In the genomic region with DNA sequence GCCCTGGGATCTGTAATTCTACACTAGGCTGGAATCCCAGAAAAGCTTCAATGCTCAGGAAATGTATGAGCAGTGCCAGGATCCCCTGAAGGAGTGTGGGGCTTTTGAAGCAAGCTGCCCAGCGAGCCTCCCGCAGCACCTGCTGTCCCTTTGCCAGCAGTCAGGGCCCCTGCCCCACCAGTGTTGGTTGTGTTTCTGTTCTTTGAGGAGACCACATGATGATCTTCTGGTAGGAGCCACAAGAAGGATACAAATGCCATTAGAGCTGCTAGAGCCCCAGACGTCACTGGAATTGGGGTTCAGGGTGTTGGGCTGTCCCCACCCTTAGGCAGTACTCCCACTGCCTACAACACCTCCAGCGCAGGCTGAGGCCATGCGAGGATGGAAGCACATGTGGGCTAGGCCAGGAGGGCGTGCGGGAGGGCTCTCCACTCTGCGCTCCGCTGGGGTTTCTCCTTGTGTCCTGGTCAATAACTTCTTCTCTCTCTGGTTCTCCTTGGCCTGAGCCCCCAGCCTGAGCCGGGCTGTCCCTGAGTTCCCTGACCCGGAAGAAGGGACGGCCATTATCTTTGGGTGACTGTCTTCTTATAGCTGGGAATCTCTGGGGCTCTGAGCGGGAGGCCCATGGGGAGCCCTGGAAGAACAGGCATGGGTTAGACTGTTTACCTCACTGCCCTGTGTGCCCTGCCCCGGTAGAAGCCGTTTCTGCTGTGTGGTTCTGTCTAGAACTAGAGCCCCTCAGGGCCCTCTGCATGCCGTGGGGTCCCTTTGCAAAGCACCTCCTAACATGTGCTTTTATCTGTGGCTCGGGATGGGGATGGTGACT, we compare ENCODE assay signal across 8 cellular contexts.
DNase-seq lines count a peak whose midpoint lies in the region; ATAC-seq and TF ChIP-seq lines count a peak whose summit lies in the region.

No MANE protein-coding gene starts in this region.

- peak overlapping the region; percentile 2 for H3K4me2 ChIP-seq in GM23248 (ENCODE audit: unreplicated experiment)
- no peak overlapping the region for H3K4me2 ChIP-seq in fibroblast of lung (ENCODE audit: extremely low read depth, insufficient read depth, low read length)

- H3K9me3 ChIP-seq in GM23248 (ENCODE audit: low read depth) (no peaks in the 10 kb centered on the region), fibroblast of lung (ENCODE audit: control insufficient read depth, insufficient read depth, low read depth, low read length) (no peaks in the 10 kb centered on the region)

- POLR2A ChIA-PET in T-cell (lab: Charles Lee) = interaction anchor here (0.6 to 3.1 kb wide), 9 partner anchors 10 to 484 kb away, joined by 3 to 25 read pairs (median 7); no protein-coding TSS in a partner anchor

- H3K9me3 Mint-ChIP-seq in T-cell = no peaks in the 10 kb centered on the region

- no peak overlapping the region for H3K4me3 ChIP-seq in GM23248
- H3K4me3 ChIP-seq in fibroblast of lung (replicated peaks in 1 of 4; ENCODE audit: control extremely low read depth in 1 of 4, insufficient read depth in 1 of 4, low read depth in 3 of 4, low read length in 4 of 4) = no peak overlapping the region

- DNase-seq in GM23248 (no peak), T-cell (peak in 4 of 34 experiments; percentile 15 to 51 (median 40)), fibroblast of lung (ENCODE audit: low read depth in 2 of 2) (no peak), sciatic nerve (ENCODE audit: low spot score) (no peak), GM10266 (ENCODE audit: extremely low spot score) (no peak)
- no peak for DNase-seq in activated CD4-positive, CD25-positive, alpha-beta regulatory T cell treated with anti-CD3 and anti-CD28 coated beads, Interleukin-2, amount 50 U/mL, for 72 hours

- H3K4me1 ChIP-seq in GM23248 (ENCODE audit: insufficient read depth) (peaks cover 56% of the 10 kb centered on the region), fibroblast of lung (ENCODE audit: control insufficient read depth, extremely low read depth, insufficient read depth, low read length) (peaks cover 40% of the 10 kb centered on the region)

- H3K27me3 ChIP-seq in GM23248 (replicated peaks; ENCODE audit: insufficient read depth) (no peaks in the 10 kb centered on the region), fibroblast of lung (ENCODE audit: control insufficient read depth, insufficient read depth, low read length) (no peaks in the 10 kb centered on the region)

- H3K36me3 Mint-ChIP-seq in T-cell = peaks cover 3% of the 10 kb centered on the region

- 92 to 94% methylated on average over 17 of the region's 17 CpGs for WGBS in GM23248 (ENCODE audit: low coverage in 1 of 2, low lambda C conversion rate in 2 of 2, missing lambda C conversion rate in 2 of 2), 2 experiments

- ATAC-seq in T-cell (replicated peaks in 1 of 4) = peak in 1 of 4 experiments; percentile 25
- peak; percentile 2 for ATAC-seq in sciatic nerve
- ATAC-seq in GM18858 (IDR thresholded peaks at IDR 0.05; ENCODE audit: unreplicated experiment) = no peak
- no peak for ATAC-seq in GM21390 (IDR thresholded peaks at IDR 0.05; ENCODE audit: unreplicated experiment)

- H3K4me1 Mint-ChIP-seq in T-cell = peaks cover 94 to 98% (median 95%) of the 10 kb centered on the region in 3 donors

- CTCF ChIA-PET in T-cell (lab: Charles Lee) = interaction anchor here (0.9 to 1.4 kb wide), 7 partner anchors 12 to 44 kb away, joined by 3 to 7 read pairs (median 4); no protein-coding TSS in a partner anchor

- no peaks in the 10 kb centered on the region for H3K27me3 Mint-ChIP-seq in T-cell

- no peaks in the 10 kb centered on the region; the same call in 1 of the 2 replicates for H4K20me1 ChIP-seq in GM23248 (ENCODE audit: insufficient read depth)
- H4K20me1 ChIP-seq in fibroblast of lung (ENCODE audit: control insufficient read depth, extremely low read depth, insufficient read depth, low read length) = no peaks in the 10 kb centered on the region

- H3K27ac Mint-ChIP-seq in T-cell = peak overlapping the region; percentile 89 to 96

- intact Hi-C loops in sciatic nerve (cut with DNase I) = no loop called here

- TF ChIP-seq CTCF in fibroblast of lung (conservative IDR thresholded peaks at IDR 0.05 in 1 of 2, IDR thresholded peaks at IDR 0.05 in 1 of 2; ENCODE audit: low read depth in 1 of 2, low read length in 2 of 2) (no peak), GM10266 (IDR thresholded peaks at IDR 0.05; ENCODE audit: control insufficient read depth, insufficient read depth, low read depth, missing control alignments) (no peak)

- H3K9me2 ChIP-seq in GM23248 (ENCODE audit: insufficient read depth) = no peaks in the 10 kb centered on the region

- H3K36me3 ChIP-seq in GM23248 (ENCODE audit: low read depth) (no peaks in the 10 kb centered on the region), fibroblast of lung (ENCODE audit: control insufficient read depth, insufficient read depth, low read length) (peaks cover 2% of the 10 kb centered on the region)

- peak overlapping the region; percentile 74 to 77 (median 74) for H3K4me3 Mint-ChIP-seq in T-cell

- in situ Hi-C loops in GM23248 (cut with MboI) = no loop called here

- peaks cover 30% of the 10 kb centered on the region; the same call in 1 of the 2 replicates for H3F3A ChIP-seq in GM23248 (ENCODE audit: insufficient read depth)

- peaks cover 100% of the 10 kb centered on the region for H3K79me2 ChIP-seq in GM23248 (ENCODE audit: insufficient read depth)
- peaks cover 91% of the 10 kb centered on the region for H3K79me2 ChIP-seq in fibroblast of lung (ENCODE audit: control insufficient read depth, insufficient read depth, low read length)

- peak overlapping the region; percentile 84 for H3K27ac ChIP-seq in GM23248
- H3K27ac ChIP-seq in fibroblast of lung (ENCODE audit: insufficient read depth, low read length) = peak overlapping the region; percentile 72

- H3K9ac ChIP-seq in GM23248 = peak overlapping the region; percentile 34
- peak overlapping the region; percentile 32 for H3K9ac ChIP-seq in fibroblast of lung (ENCODE audit: insufficient read depth, low read length)

- H2AFZ ChIP-seq in GM23248 (no peak overlapping the region), fibroblast of lung (ENCODE audit: low read length) (no peak overlapping the region)
